ENCODE assay signal across 19 cellular contexts in genomic region chr2:142825861-142826260, GRCh38. TPM values are rescaled to one million over a fixed set of nuclear protein-coding genes. Genes with fewer than 3 reads are reported as not detected.
DNase-seq lines count a peak whose midpoint lies in the region; FAIRE-seq and TF ChIP-seq lines count a peak whose summit lies in the region.
"Had no signal": no experiment of that assay in that cellular context is flagged by ENCODE, and none has a peak within 500 bp of the region (broad histone marks: within the 10 kb centered on the region; RNA-seq: fewer than 3 reads in every experiment).

No MANE protein-coding gene starts in this region.

- peaks cover 12% of the 10 kb centered on the region for H3K4me1 ChIP-seq in keratinocyte (ENCODE audit: control insufficient read depth, extremely low read depth, insufficient read depth, low read length)
- no peaks in the 10 kb centered on the region for H3K4me1 ChIP-seq in testis
- H3K4me1 ChIP-seq: pancreas had no signal

- 37 to 54% methylated on average over 2 of the region's 2 CpGs for WGBS in testis, 2 donors

- H3K4me3 ChIP-seq in keratinocyte (ENCODE audit: control insufficient read depth in 2 of 3, extremely low read depth in 1 of 3, insufficient read depth in 2 of 3, low read depth in 1 of 3, low read length in 3 of 3) (no peak overlapping the region), testis (no peak overlapping the region)
- H3K4me3 ChIP-seq: pancreas, thoracic aorta had no signal

- H3K36me3 ChIP-seq in keratinocyte (ENCODE audit: control insufficient read depth in 2 of 2, extremely low read depth in 1 of 2, insufficient read depth in 2 of 2, low read length in 2 of 2) (no peaks in the 10 kb centered on the region), testis (ENCODE audit: low read depth, missing control alignments) (no peaks in the 10 kb centered on the region)
- H3K36me3 ChIP-seq: pancreas, thoracic aorta had no signal

- H3K27ac ChIP-seq in keratinocyte (ENCODE audit: control insufficient read depth, insufficient read depth, low read length) (no peak overlapping the region), testis (peak overlapping the region in 1 of 2 donors; percentile 8)
- H3K27ac ChIP-seq: pancreas, thoracic aorta had no signal

- TF ChIP-seq CTCF in keratinocyte (optimal IDR thresholded peaks at IDR 0.05 in 1 of 3, IDR thresholded peaks at IDR 0.05 in 1 of 3, conservative IDR thresholded peaks at IDR 0.05 in 1 of 3; ENCODE audit: extremely low read depth in 1 of 3, insufficient read depth in 2 of 3, low read length in 3 of 3) (no peak), testis (IDR thresholded peaks at IDR 0.05) (no peak)

- H2AFZ ChIP-seq in keratinocyte (ENCODE audit: control insufficient read depth, low read length), result peak overlapping the region; percentile 66

- FAIRE-seq in keratinocyte (lab: Jason Lieb, UNC), result peak; percentile 76
- FAIRE-seq: HepG2, pancreas had no signal

- no peaks in the 10 kb centered on the region for H3K9me1 ChIP-seq in keratinocyte (ENCODE audit: control insufficient read depth, extremely low read depth, insufficient read depth, low read length)

- H3K4me2 ChIP-seq in keratinocyte (ENCODE audit: control insufficient read depth, extremely low read depth, insufficient read depth, low read depth, low read length), result peak overlapping the region; percentile 11

- intact Hi-C loops in testis (cut with DNase I; ENCODE audit: low total_unique reads), result no loop called here

- dilution Hi-C loops in keratinocyte (cut with MboI; ENCODE audit: extremely low pct_ligation_motif_present, low sequenced_read_pairs), result no loop called here

- H4K20me1 ChIP-seq in keratinocyte (ENCODE audit: control insufficient read depth, extremely low read depth, insufficient read depth, low read length), result no peaks in the 10 kb centered on the region

- no peaks in the 10 kb centered on the region for H3K79me2 ChIP-seq in keratinocyte (ENCODE audit: control insufficient read depth, insufficient read depth, low read length)

- H3K27me3 ChIP-seq in keratinocyte (ENCODE audit: control insufficient read depth, extremely low read depth, insufficient read depth, low read length), result no peaks in the 10 kb centered on the region
- no peaks in the 10 kb centered on the region for H3K27me3 ChIP-seq in testis
- H3K27me3 ChIP-seq: pancreas had no signal

- H3K9me3 ChIP-seq in keratinocyte (ENCODE audit: control insufficient read depth, low read depth, low read length), result no peaks in the 10 kb centered on the region
- H3K9me3 ChIP-seq in testis, result no peaks in the 10 kb centered on the region
- H3K9me3 ChIP-seq: pancreas, thoracic aorta had no signal

- H3K9ac ChIP-seq in keratinocyte (ENCODE audit: control insufficient read depth, extremely low read depth, insufficient read depth, low read length), result no peak overlapping the region

- TF ChIP-seq POLR2A in testis (IDR thresholded peaks at IDR 0.05), result no peak

- peak; percentile 5 for DNase-seq in H4 (ENCODE audit: low spot score)
- DNase-seq in cerebellar cortex (ENCODE audit: low spot score), result peak; percentile 7
- DNase-seq in keratinocyte (ENCODE audit: low read depth, low spot score), result no peak
- DNase-seq in testis, result peak; percentile 20
- DNase-seq in activated CD4-positive, CD25-positive, alpha-beta regulatory T cell (lab: John Stamatoyannopoulos, UW), result no peak
- no peak for DNase-seq in NCI-H524 (lab: John Stamatoyannopoulos, UW)
- DNase-seq in DMS79 treated with DMSO at 0.1 percent for 48 hours (lab: John Stamatoyannopoulos, UW), result no peak
- DNase-seq: activated B cell treated with CpG ODN at 0.5 μM for 24 hours; activated naive CD8-positive, alpha-beta T cell treated with anti-CD3 and anti-CD28 coated beads, Interleukin-2, amount 10 ng/mL, durations not matched to agents 7 days and 5 days; DMS 273 treated with DMSO at 0.1 percent for 48 hours; HFFc6; left colon; MM.1S; NCI-H2029 treated with DMSO at 0.1 percent for 48 hours; NCI-H510A; pancreas had no signal

RNA-seq across cellular contexts. Expression of gene KYNU, which starts 51.6 kb away (rescaled TPM):
- 304 and 345 TPM in 2 replicates for total RNA-seq in H4 (2014; rRNA removed; shearing (Covaris generic))
- polyA plus RNA-seq in keratinocyte (2.4 to 8.2 TPM (median 3.9 TPM) in 3 replicates), testis (ENCODE audit: insufficient read depth, low read depth, low replicate concordance) (31.9 TPM)
- 0.42 TPM for polyA plus RNA-seq in keratinocyte (2011; ENCODE audit: low read depth)
- polyA plus RNA-seq in keratinocyte (2011; cell fraction: cytosol; rRNA removed), result 7.7 and 13.8 TPM in 2 replicates
- 12.1 and 13.5 TPM in 2 replicates for polyA plus RNA-seq in keratinocyte (2011; cell fraction: nucleus; rRNA removed)
- 0.37 and 2.7 TPM in 2 replicates for polyA plus RNA-seq in keratinocyte (2012; ENCODE audit: low replicate concordance)
- 0.52 to 6.6 TPM (median 3.0 TPM) in 3 replicates for polyA minus RNA-seq in keratinocyte
- 12.5 TPM for polyA minus RNA-seq in keratinocyte (2011; cell fraction: cytosol; rRNA and poly(A)+ RNA removed)
- 8.1 and 23.4 TPM in 2 replicates for polyA minus RNA-seq in keratinocyte (2011; cell fraction: nucleus; rRNA and poly(A)+ RNA removed)
- total RNA-seq in testis, result 1 to 10 TPM; 4.5 to 6.8 TPM
- total RNA-seq: T-helper 1 cell treated with Interleukin-12 subunit alpha and Interleukin-12 subunit beta and Interleukin-4 antibody, amounts not matched to agents 30 ng/mL and 1 ng/mL, for 36 hours had no signal

Comparison
In these comparisons a context has a peak if more than half of its experiments do, and no peak if none do; other contexts are left out.
1. DNase-seq: peak in H4 (single experiment), cerebellar cortex (single experiment) and testis (single experiment); none in keratinocyte (single experiment), activated CD4-positive, CD25-positive, alpha-beta regulatory T cell (0 of 4), NCI-H524 (0 of 2) and DMS79 treated with DMSO at 0.1 percent for 48 hours (single experiment).
2. RNA of gene KYNU, which starts 51.6 kb away (total RNA-seq): 304 to 345 TPM in H4; 4.5 to 6.8 TPM in testis; every median in the first group is over 10 times any median in the second.